8 cellular contexts compared by ENCODE assay signal in genomic region chr15:48925714-48926223, GRCh38. TPM values are rescaled to one million over a fixed set of nuclear protein-coding genes. Genes with fewer than 3 reads are reported as not detected.
DNase-seq lines count a peak whose midpoint lies in the region; TF ChIP-seq lines count a peak whose summit lies in the region.

No MANE protein-coding gene starts in this region.

- H3K4me3 ChIP-seq in tibial artery, result no peak overlapping the region

- H3K4me1 ChIP-seq in tibial artery, result peaks cover 0 to 6% (median 0%) of the 10 kb centered on the region in 4 donors

- H3K9me3 ChIP-seq in tibial artery, result no peaks in the 10 kb centered on the region

- no peak for TF ChIP-seq CTCF in tibial artery (IDR thresholded peaks at IDR 0.05)

- H3K27me3 ChIP-seq in tibial artery, result no peaks in the 10 kb centered on the region

- intact Hi-C loops in activated CD4-positive, alpha-beta memory T cell treated with anti-CD3 and anti-CD28 coated beads for 36 hours (cut with micrococcal nuclease), result loop anchor here (1.0 to 5.0 kb wide), 3 partner anchors 15 to 1212 kb away; no protein-coding TSS in a partner anchor
- intact Hi-C loops in tibial artery (cut with DNase I; ENCODE audit: low total_unique reads), result no loop called here

- no peaks in the 10 kb centered on the region for H3K36me3 Mint-ChIP-seq in activated CD4-positive, alpha-beta memory T cell treated with anti-CD3 and anti-CD28 coated beads for 36 hours

- no peak overlapping the region for H3K4me3 Mint-ChIP-seq in activated CD4-positive, alpha-beta memory T cell treated with anti-CD3 and anti-CD28 coated beads for 36 hours

- CTCF ChIA-PET in activated CD4-positive, alpha-beta memory T cell treated with anti-CD3 and anti-CD28 coated beads for 36 hours (lab: Charles Lee), result interaction anchor here (0.9 to 1.5 kb wide), 3 partner anchors 38 to 64 kb away, joined by 3 to 7 read pairs (median 3); partner anchors contain the start of gene SHC4

- POLR2A ChIA-PET in activated CD4-positive, alpha-beta memory T cell treated with anti-CD3 and anti-CD28 coated beads for 36 hours (lab: Charles Lee), result interaction anchor here (1.0 to 2.0 kb wide), 3 partner anchors 20 to 48 kb away, joined by 3 to 6 read pairs (median 4); partner anchors contain the start of gene EID1

- peak overlapping the region; percentile 54 for H3K27ac Mint-ChIP-seq in activated CD4-positive, alpha-beta memory T cell treated with anti-CD3 and anti-CD28 coated beads for 36 hours

- peaks cover 42% of the 10 kb centered on the region for H3K4me1 Mint-ChIP-seq in activated CD4-positive, alpha-beta memory T cell treated with anti-CD3 and anti-CD28 coated beads for 36 hours (ENCODE audit: low read depth)

- H3K27ac ChIP-seq in tibial artery, result no peak overlapping the region

- H3K9me3 Mint-ChIP-seq in activated CD4-positive, alpha-beta memory T cell treated with anti-CD3 and anti-CD28 coated beads for 36 hours, result no peaks in the 10 kb centered on the region

- H3K27me3 Mint-ChIP-seq in activated CD4-positive, alpha-beta memory T cell treated with anti-CD3 and anti-CD28 coated beads for 36 hours, result peaks cover 12% of the 10 kb centered on the region

- DNase-seq in AG20443 (ENCODE audit: low spot score) (peak; percentile 73), HS-27A (ENCODE audit: low read depth) (peak; percentile 83), hepatic stellate cell (ENCODE audit: low spot score) (peak; percentile 49), tibial artery (no peak), COR-L47 (lab: John Stamatoyannopoulos, UW) (no peak)
- DNase-seq in activated CD4-positive, alpha-beta memory T cell treated with anti-CD3 and anti-CD28 coated beads for 36 hours, result peak; percentile 28
- DNase-seq in stimulated activated naive CD4-positive, alpha-beta T cell treated with Interleukin-2 at 50 U/mL for 16 hours (lab: John Stamatoyannopoulos, UW), result no peak
- DNase-seq in stimulated activated CD4-positive, alpha-beta T cell treated with anti-CD3 and anti-CD28 coated beads, Interleukin-2, amount 100 ng/mL, for 48 hours, result no peak

- no peaks in the 10 kb centered on the region for H3K36me3 ChIP-seq in tibial artery

RNA-seq across cellular contexts. Expression of gene SHC4, which starts 38.0 kb away (rescaled TPM):
- total RNA-seq in activated CD4-positive, alpha-beta memory T cell treated with anti-CD3 and anti-CD28 coated beads for 36 hours, result 1 to 10 TPM; 1.9 to 2.6 TPM

RNA-seq across cellular contexts. Expression of gene EID1, which starts 47.8 kb away (rescaled TPM):
- 10 to 100 TPM; 88.3 to 90.0 TPM for total RNA-seq in activated CD4-positive, alpha-beta memory T cell treated with anti-CD3 and anti-CD28 coated beads for 36 hours

Comparison
In these comparisons a context has a peak if more than half of its experiments do, and no peak if none do; other contexts are left out.
1. DNase-seq: peak in AG20443 (single experiment), HS-27A (single experiment), activated CD4-positive, alpha-beta memory T cell treated with anti-CD3 and anti-CD28 coated beads for 36 hours (single experiment) and hepatic stellate cell (single experiment); none in tibial artery (0 of 2), stimulated activated naive CD4-positive, alpha-beta T cell treated with Interleukin-2 at 50 U/mL for 16 hours (single experiment), stimulated activated CD4-positive, alpha-beta T cell treated with anti-CD3 and anti-CD28 coated beads, Interleukin-2, amount 100 ng/mL, for 48 hours (0 of 2) and COR-L47 (single experiment).